ENCODE assay signal across 24 cellular contexts in the genomic region with DNA sequence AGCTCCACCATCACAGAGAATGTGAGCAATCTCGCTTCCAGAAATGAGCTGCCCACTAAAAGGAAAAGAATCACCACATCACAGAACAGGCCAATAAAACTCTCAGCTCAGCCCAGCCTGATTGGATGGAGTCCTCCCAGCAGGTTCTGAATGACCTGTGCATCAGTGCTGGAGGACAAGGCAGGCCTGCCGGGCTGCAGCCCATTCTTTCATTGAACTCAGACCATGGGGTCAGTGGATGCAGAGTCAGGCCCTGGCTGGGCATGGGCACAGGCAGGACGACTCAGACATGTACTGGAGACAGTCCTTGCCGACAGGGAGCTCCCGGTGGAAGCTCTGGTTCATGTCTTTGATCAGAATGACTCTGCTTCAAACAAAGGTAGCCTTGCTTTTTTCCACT.
"Had no signal": no experiment of that assay in that cellular context is flagged by ENCODE, and none has a peak within 500 bp of the region (broad histone marks: within the 10 kb centered on the region; RNA-seq: fewer than 3 reads in every experiment).

No MANE protein-coding gene starts in this region.

- H3K27me3 Mint-ChIP-seq: activated B cell treated with CpG ODN at 0.5 μM for 24 hours; activated CD4-positive, alpha-beta T cell treated with anti-CD3 and anti-CD28 coated beads for 36 hours; naive B cell had no signal

- ATAC-seq: activated CD4-positive, alpha-beta T cell treated with anti-CD3 and anti-CD28 coated beads for 36 hours; gastrocnemius medialis; left cardiac atrium; stimulated activated naive CD8-positive, alpha-beta T cell treated with anti-CD3 and anti-CD28 coated beads, Interleukin-15, Interleukin-2, amounts not matched to agents 100 U/mL and 50 U/mL, for 24 hours; T-cell had no signal

- H3K4me3 Mint-ChIP-seq: activated B cell treated with CpG ODN at 0.5 μM for 24 hours; activated CD4-positive, alpha-beta T cell treated with anti-CD3 and anti-CD28 coated beads for 36 hours; activated naive CD4-positive, alpha-beta T cell treated with anti-CD3 and anti-CD28 coated beads for 36 hours; neural progenitor cell; T-cell; T-helper 2 cell treated with Interferon-gamma antibody and Interleukin-4, amounts not matched to agents 5 μg/mL and 100 μg/mL, for 36 hours had no signal

- H3K4me2 ChIP-seq: neural progenitor cell, SK-N-SH had no signal

- H3K27ac ChIP-seq: brain microvascular endothelial cell, gastrocnemius medialis, neural progenitor cell, spleen had no signal

- H3K9me3 ChIP-seq: esophagus muscularis mucosa, gastrocnemius medialis, SK-N-SH, spleen, thyroid gland had no signal

- H3K4me1 Mint-ChIP-seq: activated CD4-positive, alpha-beta T cell treated with anti-CD3 and anti-CD28 coated beads for 36 hours had no signal

- H3K4me3 ChIP-seq: esophagus muscularis mucosa, gastrocnemius medialis, neural progenitor cell, spleen, thyroid gland had no signal

- H3K27me3 ChIP-seq: brain microvascular endothelial cell, esophagus muscularis mucosa, gastrocnemius medialis, neural progenitor cell, spleen, thyroid gland had no signal

- H3K4me1 ChIP-seq: gastrocnemius medialis, neural progenitor cell had no signal

- H3K9ac ChIP-seq: neural progenitor cell, SK-N-SH had no signal

- H3K36me3 ChIP-seq: brain microvascular endothelial cell, esophagus muscularis mucosa, gastrocnemius medialis, neural progenitor cell, thyroid gland had no signal

- H3K27ac Mint-ChIP-seq: activated B cell treated with CpG ODN at 0.5 μM for 24 hours; activated CD4-positive, alpha-beta T cell treated with anti-CD3 and anti-CD28 coated beads for 36 hours; activated naive CD4-positive, alpha-beta T cell treated with anti-CD3 and anti-CD28 coated beads for 36 hours; neural progenitor cell; T-cell; T-helper 2 cell treated with Interferon-gamma antibody and Interleukin-4, amounts not matched to agents 5 μg/mL and 100 μg/mL, for 36 hours had no signal

- H3K9me3 Mint-ChIP-seq: activated B cell treated with CpG ODN at 0.5 μM for 24 hours; activated naive CD4-positive, alpha-beta T cell treated with anti-CD3 and anti-CD28 coated beads for 36 hours; neural progenitor cell; T-cell; T-helper 2 cell treated with Interferon-gamma antibody and Interleukin-4, amounts not matched to agents 5 μg/mL and 100 μg/mL, for 36 hours had no signal

- H3K36me3 Mint-ChIP-seq: neural progenitor cell, T-cell had no signal

- H3K9me2 ChIP-seq: SK-N-SH had no signal

- H2AFZ ChIP-seq: neural progenitor cell had no signal

- DNase-seq: activated B cell treated with CpG ODN at 0.5 μM for 24 hours; activated CD4-positive, alpha-beta T cell treated with anti-CD3 and anti-CD28 coated beads for 36 hours; activated CD4-positive, alpha-beta T cell treated with anti-CD3 and anti-CD28 coated beads, Interleukin-2, amount 50 U/mL, for 48 hours; activated naive CD4-positive, alpha-beta T cell treated with anti-CD3 and anti-CD28 coated beads for 36 hours; activated T-cell treated with anti-CD3 and anti-CD28 coated beads, Interleukin-2, amount 50 U/mL, for 48 hours; anterior cingulate cortex; brain microvascular endothelial cell; caudate nucleus; dermis blood vessel endothelial cell; effector memory CD4-positive, alpha-beta T cell; gastrocnemius medialis; head of caudate nucleus; left cardiac atrium; mesenchymal stem cell; naive B cell; SK-N-SH; spleen; stimulated activated CD4-positive, alpha-beta T cell treated with anti-CD3 and anti-CD28 coated beads, Interleukin-4, amount 100 ng/mL, for 1 hour; stimulated activated naive CD8-positive, alpha-beta T cell treated with anti-CD3 and anti-CD28 coated beads, Interleukin-15, Interleukin-2, amounts not matched to agents 100 U/mL and 50 U/mL, for 24 hours; T-cell; thyroid gland had no signal
